In genomic region chr9:136485651-136486050, GRCh38 we compare ENCODE assay signal across 19 cellular contexts. TPM values are rescaled to one million over a fixed set of nuclear protein-coding genes. Genes with fewer than 3 reads are reported as not detected.
A peak's percentile ranks its signal among the peaks of the same experiment; 100 is the strongest.
DNase-seq lines count a peak whose midpoint lies in the region; ATAC-seq and TF ChIP-seq lines count a peak whose summit lies in the region.
"Had no signal": no experiment of that assay in that cellular context is flagged by ENCODE, and none has a peak within 500 bp of the region (broad histone marks: within the 10 kb centered on the region; RNA-seq: fewer than 3 reads in every experiment).

No MANE protein-coding gene starts in this region.

- H3K9me3 Mint-ChIP-seq in stimulated activated naive B cell treated with anti-CD40 and anti-IgM and Interleukin-4, amounts not matched to agents 10 μg/mL and 1 μg/mL and 100 μg/mL, for 72 hours = no peaks in the 10 kb centered on the region
- H3K9me3 Mint-ChIP-seq: activated B cell treated with CpG ODN at 0.5 μM for 24 hours; activated CD4-positive, alpha-beta T cell treated with anti-CD3 and anti-CD28 coated beads, Interleukin-2, amount 10 ng/mL, durations not matched to agents 7 days and 5 days; activated naive CD4-positive, alpha-beta T cell treated with anti-CD3 and anti-CD28 coated beads, Interleukin-2, amount 50 U/mL, for 72 hours; H9; natural killer cell had no signal

- CTCF ChIA-PET in HCT116 (lab: Charles Lee) (interaction anchor here (1.1 to 7.3 kb wide), 7 partner anchors 54 to 208 kb away, joined by 3 to 108 read pairs (median 10); no protein-coding TSS in a partner anchor), RWPE1 (lab: Yijun Ruan, JAX) (interaction anchor here (0.5 to 8.9 kb wide), 33 partner anchors 13 to 483 kb away, joined by 3 to 232 read pairs (median 4); partner anchors contain the start of gene NOTCH1)

- no peaks in the 10 kb centered on the region for H3K27me3 ChIP-seq in HCT116 (ENCODE audit: insufficient read depth, low read length)
- H3K27me3 ChIP-seq in trophoblast cell (ENCODE audit: insufficient read depth, low read length) = no peaks in the 10 kb centered on the region
- no peaks in the 10 kb centered on the region for H3K27me3 ChIP-seq in ascending aorta
- H3K27me3 ChIP-seq: BE2C, heart left ventricle, pancreas, tibial artery had no signal

- H3K4ac ChIP-seq in trophoblast cell (ENCODE audit: low read depth, low read length) = no peak overlapping the region

- no peak overlapping the region for H3K9ac ChIP-seq in HCT116 (ENCODE audit: low read length)
- H3K9ac ChIP-seq in trophoblast cell (ENCODE audit: low read length) = no peak overlapping the region

- no peak overlapping the region for H3K18ac ChIP-seq in trophoblast cell (ENCODE audit: low read length)

- H4K12ac ChIP-seq in trophoblast cell (ENCODE audit: low read depth, low read length) = no peak overlapping the region

- no peak overlapping the region for H2BK5ac ChIP-seq in trophoblast cell (ENCODE audit: low read depth, low read length, poor library complexity)

- H2BK120ac ChIP-seq in trophoblast cell (ENCODE audit: insufficient read depth, low read length, poor library complexity) = no peak overlapping the region

- H3K4me1 ChIP-seq in HCT116 (ENCODE audit: control insufficient read depth in 1 of 2, insufficient read depth in 2 of 2, low read length in 2 of 2) = peaks cover 10 to 32% of the 10 kb centered on the region in 2 experiments
- peaks cover 7 to 13% of the 10 kb centered on the region in 2 experiments for H3K4me1 ChIP-seq in trophoblast cell (ENCODE audit: control insufficient read depth in 1 of 2, insufficient read depth in 2 of 2, low read length in 2 of 2)
- peaks cover 15 to 21% of the 10 kb centered on the region in 2 donors for H3K4me1 ChIP-seq in ascending aorta
- H3K4me1 ChIP-seq: BE2C had no signal

- peaks cover 4% of the 10 kb centered on the region; the same call in 1 of the 2 replicates for H4K20me1 ChIP-seq in HCT116 (ENCODE audit: insufficient read depth)

- WGBS in trophoblast cell (ENCODE audit: extremely low coverage, insufficient coverage, insufficient read length) = no CpG with 5 or more reads among the region's 8 CpGs

- POLR2A ChIA-PET in HCT116 (lab: Charles Lee) = no interaction called here
- POLR2A ChIA-PET in RWPE1 (lab: Yijun Ruan, JAX; ENCODE audit: low non-redundant PET) = interaction anchor here (1.2 kb wide), 1 partner anchor 140 kb away, joined by 6 read pairs; no protein-coding TSS in a partner anchor

- no peak for TF ChIP-seq POLR2A in HCT116 (IDR thresholded peaks at IDR 0.05; ENCODE audit: borderline replicate concordance, extremely low read depth, insufficient read depth, insufficient read length)

- H3K4me3 Mint-ChIP-seq in stimulated activated naive B cell treated with anti-CD40 and anti-IgM and Interleukin-4, amounts not matched to agents 10 μg/mL and 1 μg/mL and 100 μg/mL, for 72 hours = no peak overlapping the region

- no peaks in the 10 kb centered on the region for H3K9me3 ChIP-seq in HCT116 (ENCODE audit: control insufficient read depth in 1 of 2, insufficient read depth in 1 of 2, low read depth in 1 of 2, low read length in 2 of 2)
- no peaks in the 10 kb centered on the region for H3K9me3 ChIP-seq in trophoblast cell (ENCODE audit: insufficient read depth, low read depth, low read length)
- H3K9me3 ChIP-seq in ascending aorta = no peaks in the 10 kb centered on the region
- H3K9me3 ChIP-seq: BE2C, heart left ventricle, mucosa of descending colon, pancreas, tibial artery had no signal

- peaks cover 12% of the 10 kb centered on the region for H3K79me1 ChIP-seq in trophoblast cell (ENCODE audit: low read length)

- H3K4me3 ChIP-seq in HCT116 (replicated peaks in 1 of 2; ENCODE audit: low read depth in 1 of 2, low read length in 2 of 2) (no peak overlapping the region), trophoblast cell (ENCODE audit: low read depth, low read length) (peak overlapping the region; percentile 38), ascending aorta (no peak overlapping the region)
- H3K4me3 ChIP-seq: coronary artery, heart left ventricle, mucosa of descending colon, pancreas, tibial artery had no signal

- H3K36me3 Mint-ChIP-seq in stimulated activated naive B cell treated with anti-CD40 and anti-IgM and Interleukin-4, amounts not matched to agents 10 μg/mL and 1 μg/mL and 100 μg/mL, for 72 hours = peaks cover 0 to 7% of the 10 kb centered on the region in 2 donors
- H3K36me3 Mint-ChIP-seq: natural killer cell had no signal

- H3K4me2 ChIP-seq in HCT116 (ENCODE audit: low read length) = 0 out of 2 replicates have a peak overlapping the region, but pooled peaks have one; percentile 98
- H3K4me2 ChIP-seq in trophoblast cell (ENCODE audit: low read length) = no peak overlapping the region

- no peak overlapping the region for H3K27ac Mint-ChIP-seq in stimulated activated naive B cell treated with anti-CD40 and anti-IgM and Interleukin-4, amounts not matched to agents 10 μg/mL and 1 μg/mL and 100 μg/mL, for 72 hours
- H3K27ac Mint-ChIP-seq: activated B cell treated with CpG ODN at 0.5 μM for 24 hours; activated naive CD4-positive, alpha-beta T cell treated with anti-CD3 and anti-CD28 coated beads, Interleukin-2, amount 50 U/mL, for 72 hours had no signal

- H4K91ac ChIP-seq in trophoblast cell (ENCODE audit: low read depth, low read length) = no peak overlapping the region

- H4K8ac ChIP-seq in trophoblast cell (ENCODE audit: low read depth, low read length) = no peak overlapping the region

- H3K79me2 ChIP-seq in HCT116 (ENCODE audit: insufficient read depth, low read length) (peaks cover 21% of the 10 kb centered on the region), trophoblast cell (ENCODE audit: control insufficient read depth, insufficient read depth, low read length, poor library complexity) (peaks cover 15% of the 10 kb centered on the region)

- H3K27ac ChIP-seq in HCT116 (ENCODE audit: low read depth, low read length) (no peak overlapping the region), RWPE1 (peak overlapping the region; percentile 98), trophoblast cell (ENCODE audit: low read depth, low read length) (no peak overlapping the region), ascending aorta (no peak overlapping the region)
- H3K27ac ChIP-seq: coronary artery, heart left ventricle, tibial artery had no signal

- H3K23ac ChIP-seq in trophoblast cell (ENCODE audit: low read length) = no peak overlapping the region

- no peak for TF ChIP-seq RAD21 in HCT116 (IDR thresholded peaks at IDR 0.05; ENCODE audit: low read depth)

- peaks cover 4 to 12% of the 10 kb centered on the region in 2 donors for H3K27me3 Mint-ChIP-seq in stimulated activated naive B cell treated with anti-CD40 and anti-IgM and Interleukin-4, amounts not matched to agents 10 μg/mL and 1 μg/mL and 100 μg/mL, for 72 hours
- H3K27me3 Mint-ChIP-seq: activated B cell treated with CpG ODN at 0.5 μM for 24 hours; activated CD4-positive, alpha-beta T cell treated with anti-CD3 and anti-CD28 coated beads, Interleukin-2, amount 10 ng/mL, durations not matched to agents 7 days and 5 days had no signal

- intact Hi-C loops in HCT116 (cut with micrococcal nuclease) (loop anchor here (1.0 to 5.0 kb wide), 3 partner anchors 52 to 209 kb away; no protein-coding TSS in a partner anchor), head of caudate nucleus (cut with DNase I) (no loop called here), ascending aorta (cut with DNase I) (no loop called here)

- H3K36me3 ChIP-seq in HCT116 (ENCODE audit: control insufficient read depth in 1 of 2, insufficient read depth in 2 of 2, low read length in 2 of 2) (no peaks in the 10 kb centered on the region; a peak in 1 of 4 replicates), trophoblast cell (ENCODE audit: control insufficient read depth in 1 of 2, insufficient read depth in 2 of 2, low read length in 2 of 2) (no peaks in the 10 kb centered on the region), ascending aorta (no peaks in the 10 kb centered on the region)
- H3K36me3 ChIP-seq: heart left ventricle, pancreas, tibial artery had no signal

- no peak for ATAC-seq in HCT116
- ATAC-seq in stimulated activated naive B cell treated with anti-CD40 and anti-IgM and Interleukin-4, amounts not matched to agents 10 μg/mL and 1 μg/mL and 100 μg/mL, for 72 hours (replicated peaks) = no peak
- ATAC-seq: natural killer cell had no signal

- no TSS peak for BruUV-seq in HCT116 (replicated peaks; lab: Mats Ljungman, UMichigan)

- RAD21 ChIA-PET in HCT116 (lab: Charles Lee; ENCODE audit: low non-redundant PET in 1 of 2, low total read pairs in 2 of 2, uncharacterized antibody in 2 of 2, unreplicated experiment in 2 of 2) = interaction anchor here (0.7 to 1.7 kb wide), 5 partner anchors 94 to 144 kb away, joined by 3 to 7 read pairs (median 3); no protein-coding TSS in a partner anchor

- no peaks in the 10 kb centered on the region for H3K9me2 ChIP-seq in HCT116 (ENCODE audit: insufficient read depth)

- H3K14ac ChIP-seq in trophoblast cell (ENCODE audit: low read length) = no peak overlapping the region

- DNase-seq in HCT116 (ENCODE audit: low read depth, low spot score) = no peak
- DNase-seq in RWPE1 (ENCODE audit: low spot score) = no peak
- DNase-seq in left kidney (ENCODE audit: low read depth, low spot score) = peak; percentile 51
- no peak for DNase-seq in trophoblast cell
- DNase-seq in head of caudate nucleus = no peak
- DNase-seq in stimulated activated naive B cell treated with anti-CD40 and anti-IgM and Interleukin-4, amounts not matched to agents 10 μg/mL and 1 μg/mL and 100 μg/mL, for 72 hours = no peak
- DNase-seq in ascending aorta (ENCODE audit: low spot score in 2 of 2) = no peak
- DNase-seq: kidney had no signal

- peaks cover 10 to 34% of the 10 kb centered on the region in 2 donors for H3K4me1 Mint-ChIP-seq in stimulated activated naive B cell treated with anti-CD40 and anti-IgM and Interleukin-4, amounts not matched to agents 10 μg/mL and 1 μg/mL and 100 μg/mL, for 72 hours

- no peak overlapping the region for H2AK5ac ChIP-seq in trophoblast cell (ENCODE audit: low read length)

- H2AFZ ChIP-seq in HCT116 (ENCODE audit: low read depth, low read length, poor library complexity, severe bottlenecking) = no peak overlapping the region
- no peak overlapping the region for H2AFZ ChIP-seq in trophoblast cell (ENCODE audit: insufficient read depth, low read length, poor library complexity)

- no peak overlapping the region for H2BK12ac ChIP-seq in trophoblast cell (ENCODE audit: low read length)

- TF ChIP-seq CTCF in HCT116 (IDR thresholded peaks at IDR 0.05 in 2 of 3, conservative IDR thresholded peaks at IDR 0.05 in 1 of 3; ENCODE audit: borderline replicate concordance in 1 of 3, insufficient read depth in 1 of 3, low read depth in 2 of 3, low read length in 2 of 3) = no peak
- no peak for TF ChIP-seq CTCF in RWPE1 (conservative IDR thresholded peaks at IDR 0.05; ENCODE audit: low read depth)
- TF ChIP-seq CTCF in ascending aorta (IDR thresholded peaks at IDR 0.05) = no peak

TF ChIP-seq in HCT116, 20 proteins besides CTCF, POLR2A, EP300 and RAD21 (continues in another document):
- no peak for TF ChIP-seq POLR2AphosphoS5 (IDR thresholded peaks at IDR 0.05; ENCODE audit: low read depth, low read length)
- no peak for TF ChIP-seq SIN3A (IDR thresholded peaks at IDR 0.05; ENCODE audit: low read depth)

RNA-seq across cellular contexts. Expression of gene SEC16A, which starts 2.8 kb away (rescaled TPM):
- 49.8 TPM for total RNA-seq in HCT116 (2021; ENCODE audit: unreplicated experiment)
- 35.5 and 36.4 TPM in 2 replicates for polyA plus RNA-seq in HCT116 (2012)
- 61.8 and 62.8 TPM in 2 replicates for polyA plus RNA-seq in trophoblast cell (2013)
- 66.1 TPM for total RNA-seq in ascending aorta

RNA-seq across cellular contexts. Expression of gene INPP5E, which starts 46.0 kb away (rescaled TPM):
- total RNA-seq in HCT116 (2021; ENCODE audit: unreplicated experiment) = 23.8 TPM
- 14.6 and 16.0 TPM in 2 replicates for polyA plus RNA-seq in HCT116 (2012)
- polyA plus RNA-seq in trophoblast cell (2013) = 9.8 and 10.3 TPM in 2 replicates
- 20.2 TPM for total RNA-seq in ascending aorta
